ENCODE assay signal across 11 cellular contexts in genomic region chr17:59406808-59407381, GRCh38.
DNase-seq lines count a peak whose midpoint lies in the region; ATAC-seq and TF ChIP-seq lines count a peak whose summit lies in the region.
"Had no signal": no experiment of that assay in that cellular context is flagged by ENCODE, and none has a peak within 500 bp of the region (broad histone marks: within the 10 kb centered on the region; RNA-seq: fewer than 3 reads in every experiment).

No MANE protein-coding gene starts in this region.

- no peak overlapping the region for H2AFZ ChIP-seq in mammary epithelial cell (ENCODE audit: low read depth, low read length)

- H3K27me3 ChIP-seq in body of pancreas (no peaks in the 10 kb centered on the region), mesendoderm (ENCODE audit: insufficient read depth, low read length, poor library complexity) (no peaks in the 10 kb centered on the region), mammary epithelial cell (ENCODE audit: insufficient read depth, low read length) (no peaks in the 10 kb centered on the region)

- no peak overlapping the region for H2BK120ac ChIP-seq in mesendoderm (ENCODE audit: low read depth, low read length)

- H3K27ac ChIP-seq in body of pancreas: peak overlapping the region; percentile 37 to 64 (median 48)
- no peak overlapping the region for H3K27ac ChIP-seq in mesendoderm (ENCODE audit: low read depth, low read length)
- no peak overlapping the region for H3K27ac ChIP-seq in mammary epithelial cell (ENCODE audit: insufficient read depth, low read depth, low read length)
- H3K27ac ChIP-seq: epithelial cell of prostate had no signal

- no peak for TF ChIP-seq POLR2A in body of pancreas (IDR thresholded peaks at IDR 0.05)

- H3K4me3 ChIP-seq in body of pancreas (no peak overlapping the region), mesendoderm (ENCODE audit: low read length) (no peak overlapping the region), mammary epithelial cell (replicated peaks in 1 of 3; ENCODE audit: insufficient read depth in 1 of 3, low read depth in 2 of 3, low read length in 3 of 3) (no peak overlapping the region)

- dilution Hi-C loops in mammary epithelial cell (cut with HindIII; ENCODE audit: low sequenced_read_pairs): no loop called here

- ATAC-seq in body of pancreas: peak; percentile 84
- no peak for ATAC-seq in HG03469 (IDR thresholded peaks at IDR 0.05; ENCODE audit: unreplicated experiment)
- no peak for ATAC-seq in GM18502 (IDR thresholded peaks at IDR 0.05; ENCODE audit: poor library complexity, unreplicated experiment)

- peak overlapping the region; percentile 62 for H3K18ac ChIP-seq in mesendoderm (ENCODE audit: low read length)

- H3K23ac ChIP-seq in mesendoderm (ENCODE audit: low read length): no peak overlapping the region

- CTCF ChIA-PET in mammary epithelial cell (lab: Charles Lee; ENCODE audit: low non-redundant PET): no interaction called here

- no peak overlapping the region for H4K8ac ChIP-seq in mesendoderm (ENCODE audit: low read depth, low read length)

- H4K5ac ChIP-seq in mesendoderm (ENCODE audit: low read length): no peak overlapping the region

- BruUV-seq in mammary epithelial cell (replicated peaks; lab: Mats Ljungman, UMichigan): no TSS peak

- H3K56ac ChIP-seq in mesendoderm (ENCODE audit: low read length): no peak overlapping the region

- H3K4ac ChIP-seq in mesendoderm (ENCODE audit: low read depth, low read length): no peak overlapping the region

- DNase-seq in AG09319 (ENCODE audit: extremely low read depth, low read depth) (peak; percentile 51), NCI-H146 (lab: John Stamatoyannopoulos, UW) (peak; percentile 70), body of pancreas (peak in 2 of 4 donors; percentile 35 to 44), mesendoderm (no peak), mammary epithelial cell (no peak)
- no peak for DNase-seq in activated CD4-positive, alpha-beta T cell treated with anti-CD3 and anti-CD28 coated beads, Interleukin-2, amount 50 U/mL, for 1 hour
- DNase-seq: DND-41; stimulated activated CD4-positive, alpha-beta T cell treated with anti-CD3 and anti-CD28 coated beads, Interleukin-2, amount 100 ng/mL, for 48 hours had no signal

- in situ Hi-C loops in mammary epithelial cell (cut with MboI; ENCODE audit: low sequenced_read_pairs in 2 of 2): no loop called here

- no peaks in the 10 kb centered on the region for H3K79me1 ChIP-seq in mesendoderm (ENCODE audit: low read length)

- H3K4me2 ChIP-seq in mesendoderm (ENCODE audit: low read length): no peak overlapping the region
- no peak overlapping the region for H3K4me2 ChIP-seq in mammary epithelial cell (ENCODE audit: insufficient read depth, low read depth, low read length)

- no peak for TF ChIP-seq CTCF in AG09319 (IDR thresholded peaks at IDR 0.05; ENCODE audit: low read depth, low read length)
- no peak for TF ChIP-seq CTCF in body of pancreas (IDR thresholded peaks at IDR 0.05)
- no peak for TF ChIP-seq CTCF in mammary epithelial cell (conservative IDR thresholded peaks at IDR 0.05 in 1 of 2, IDR thresholded peaks at IDR 0.05 in 1 of 2; ENCODE audit: extremely low read depth in 1 of 2, insufficient read depth in 1 of 2, low read depth in 1 of 2, low read length in 2 of 2)

- no peak overlapping the region for H2AK5ac ChIP-seq in mesendoderm (ENCODE audit: low read length)

- WGBS in body of pancreas, 2 donors: 41 to 50% methylated on average over 7 of the region's 7 CpGs
- WGBS in mesendoderm (ENCODE audit: extremely low coverage, insufficient coverage, low lambda C conversion rate): no CpG with 5 or more reads among the region's 7 CpGs
- WGBS in mammary epithelial cell (ENCODE audit: low coverage, missing lambda C conversion rate): 60% methylated on average over 7 of the region's 7 CpGs

- intact Hi-C loops in body of pancreas (cut with DNase I): no loop called here
- intact Hi-C loops in mammary epithelial cell (cut with micrococcal nuclease): no loop called here

- no peak overlapping the region for H3K9ac ChIP-seq in mesendoderm (ENCODE audit: low read length)
- H3K9ac ChIP-seq in mammary epithelial cell (ENCODE audit: insufficient read depth, low read length): no peak overlapping the region

- H3K79me2 ChIP-seq in mesendoderm (ENCODE audit: control insufficient read depth, insufficient read depth, low read length) (no peaks in the 10 kb centered on the region), mammary epithelial cell (ENCODE audit: insufficient read depth, low read length) (no peaks in the 10 kb centered on the region)

- H2BK5ac ChIP-seq in mesendoderm (ENCODE audit: low read length): no peak overlapping the region

- no peaks in the 10 kb centered on the region for H3K36me3 ChIP-seq in body of pancreas (replicated peaks in 1 of 2; ENCODE audit: insufficient read depth in 1 of 2, low read depth in 2 of 2)
- H3K36me3 ChIP-seq in mesendoderm (ENCODE audit: control insufficient read depth, insufficient read depth, low read length): no peaks in the 10 kb centered on the region
- no peaks in the 10 kb centered on the region for H3K36me3 ChIP-seq in mammary epithelial cell (ENCODE audit: insufficient read depth, low read length)

- no peak overlapping the region for H2BK15ac ChIP-seq in mesendoderm (replicated peaks; ENCODE audit: low read depth)

- no peaks in the 10 kb centered on the region for H3K9me3 ChIP-seq in body of pancreas
- peaks cover 8% of the 10 kb centered on the region for H3K9me3 ChIP-seq in mammary epithelial cell (replicated peaks; ENCODE audit: insufficient read depth, low read length)

- H4K20me1 ChIP-seq in mammary epithelial cell (ENCODE audit: insufficient read depth, low read length): no peaks in the 10 kb centered on the region

- H3K4me1 ChIP-seq in body of pancreas (peaks cover 25% of the 10 kb centered on the region), mesendoderm (ENCODE audit: control insufficient read depth, low read depth, low read length) (no peaks in the 10 kb centered on the region), mammary epithelial cell (ENCODE audit: insufficient read depth, low read length) (no peaks in the 10 kb centered on the region)

Comparison
In these comparisons a context has a peak if more than half of its experiments do, and no peak if none do; other contexts are left out.
1. DNase-seq: peak in AG09319 (single experiment) and NCI-H146 (single experiment); none in mesendoderm (single experiment), activated CD4-positive, alpha-beta T cell treated with anti-CD3 and anti-CD28 coated beads, Interleukin-2, amount 50 U/mL, for 1 hour (single experiment) and mammary epithelial cell (single experiment).
2. H3K27ac ChIP-seq: peak in body of pancreas (4 of 4); none in mesendoderm (single experiment) and mammary epithelial cell (single experiment).